Comparison of ENCODE assay signal across 17 cellular contexts in genomic region chr3:115401891-115402501, GRCh38.
DNase-seq lines count a peak whose midpoint lies in the region; ATAC-seq, FAIRE-seq and TF ChIP-seq lines count a peak whose summit lies in the region.
"Had no signal": no experiment of that assay in that cellular context is flagged by ENCODE, and none has a peak within 500 bp of the region (broad histone marks: within the 10 kb centered on the region; RNA-seq: fewer than 3 reads in every experiment).

No MANE protein-coding gene starts in this region.

- H3K4me1 ChIP-seq in astrocyte (ENCODE audit: insufficient read depth, low read length) = peaks cover 42% of the 10 kb centered on the region
- no peaks in the 10 kb centered on the region for H3K4me1 ChIP-seq in colonic mucosa
- no peaks in the 10 kb centered on the region for H3K4me1 ChIP-seq in Peyer's patch
- H3K4me1 ChIP-seq: uterus had no signal

- H3K4me2 ChIP-seq in astrocyte (ENCODE audit: low read length) = peak overlapping the region; percentile 66
- H3K4me2 ChIP-seq: A549 had no signal

- H3K27me3 ChIP-seq in astrocyte (ENCODE audit: insufficient read depth, low read length) (no peaks in the 10 kb centered on the region), colonic mucosa (no peaks in the 10 kb centered on the region), Peyer's patch (no peaks in the 10 kb centered on the region)
- H3K27me3 ChIP-seq: uterus had no signal

- H3K9ac ChIP-seq in astrocyte (ENCODE audit: low read length) (peak overlapping the region; percentile 87), colonic mucosa (ENCODE audit: low read depth in 2 of 2, low read length in 2 of 2) (no peak overlapping the region)

- H3K36me3 ChIP-seq in astrocyte (ENCODE audit: insufficient read depth, low read length) = no peaks in the 10 kb centered on the region
- no peaks in the 10 kb centered on the region for H3K36me3 ChIP-seq in colonic mucosa
- no peaks in the 10 kb centered on the region for H3K36me3 ChIP-seq in Peyer's patch
- H3K36me3 ChIP-seq: uterus had no signal

- H2AFZ ChIP-seq in astrocyte (ENCODE audit: low read depth, low read length) = no peak overlapping the region

- H3K79me2 ChIP-seq in astrocyte (ENCODE audit: insufficient read depth, low read length) = no peaks in the 10 kb centered on the region

- H3K27ac Mint-ChIP-seq in astrocyte (ENCODE audit: unreplicated experiment) = peak overlapping the region; percentile 98
- H3K27ac Mint-ChIP-seq: activated naive CD4-positive, alpha-beta T cell treated with anti-CD3 and anti-CD28 coated beads, Interleukin-2, amount 10 ng/mL, durations not matched to agents 7 days and 5 days had no signal

- H3K4me3 ChIP-seq in astrocyte (ENCODE audit: insufficient read depth, low read depth, low read length) (no peak overlapping the region), colonic mucosa (no peak overlapping the region), Peyer's patch (no peak overlapping the region)
- H3K4me3 ChIP-seq: A549, uterus had no signal

- FAIRE-seq in astrocyte (lab: Jason Lieb, UNC) (peak; percentile 29), urothelium cell line (lab: Jason Lieb, UNC) (no peak)
- FAIRE-seq: A549, TTC549 had no signal

- no peak overlapping the region for H3K4me3 Mint-ChIP-seq in astrocyte (ENCODE audit: unreplicated experiment)
- H3K4me3 Mint-ChIP-seq: activated naive CD4-positive, alpha-beta T cell treated with anti-CD3 and anti-CD28 coated beads, Interleukin-2, amount 10 ng/mL, durations not matched to agents 7 days and 5 days had no signal

- no peaks in the 10 kb centered on the region for H3K27me3 Mint-ChIP-seq in astrocyte (ENCODE audit: low read depth, unreplicated experiment)
- H3K27me3 Mint-ChIP-seq: activated naive CD4-positive, alpha-beta T cell treated with anti-CD3 and anti-CD28 coated beads, Interleukin-2, amount 10 ng/mL, durations not matched to agents 7 days and 5 days had no signal

- DNase-seq in left ventricle myocardium superior (no peak), Right ventricle myocardium inferior (ENCODE audit: missing footprints) (no peak), astrocyte (ENCODE audit: low read depth) (peak; percentile 94), glomerular visceral epithelial cell (ENCODE audit: extremely low spot score) (peak; percentile 59), urothelium cell line (ENCODE audit: low spot score) (peak; percentile 60), colonic mucosa (no peak), Peyer's patch (no peak)
- DNase-seq: activated naive CD4-positive, alpha-beta T cell treated with anti-CD3 and anti-CD28 coated beads, Interleukin-2, amount 10 ng/mL, durations not matched to agents 7 days and 5 days; DMS153; left colon; NCI-H146; NCI-H524 treated with DMSO at 0.1 percent for 48 hours; stimulated activated CD8-positive, alpha-beta memory T cell treated with anti-CD3 and anti-CD28 coated beads, Interleukin-4, amount 100 ng/mL, for 48 hours; uterus had no signal

- H3K9me3 Mint-ChIP-seq in astrocyte (ENCODE audit: unreplicated experiment) = no peaks in the 10 kb centered on the region
- H3K9me3 Mint-ChIP-seq: activated naive CD4-positive, alpha-beta T cell treated with anti-CD3 and anti-CD28 coated beads, Interleukin-2, amount 10 ng/mL, durations not matched to agents 7 days and 5 days had no signal

- intact Hi-C loops in left ventricle myocardium superior (cut with micrococcal nuclease) (no loop called here), Right ventricle myocardium inferior (cut with DNase I) (no loop called here), colonic mucosa (cut with DNase I) (no loop called here)

- no peaks in the 10 kb centered on the region for H4K20me1 ChIP-seq in astrocyte (ENCODE audit: insufficient read depth, low read length)

- TF ChIP-seq POLR2A in Peyer's patch (IDR thresholded peaks at IDR 0.05) = no peak

- H3K9me3 ChIP-seq in astrocyte (ENCODE audit: insufficient read depth, low read depth, low read length) (no peaks in the 10 kb centered on the region), colonic mucosa (no peaks in the 10 kb centered on the region), Peyer's patch (no peaks in the 10 kb centered on the region)
- H3K9me3 ChIP-seq: A549, uterus had no signal

- no peak for TF ChIP-seq CTCF in astrocyte (IDR thresholded peaks at IDR 0.05; ENCODE audit: insufficient read depth, low read depth, low read length)
- no peak for TF ChIP-seq CTCF in colonic mucosa (IDR thresholded peaks at IDR 0.05)
- no peak for TF ChIP-seq CTCF in Peyer's patch (IDR thresholded peaks at IDR 0.05)

- ATAC-seq in left ventricle myocardium superior (peak; percentile 22), Right ventricle myocardium inferior (no peak), GM19351 (IDR thresholded peaks at IDR 0.05; ENCODE audit: unreplicated experiment) (no peak)
- ATAC-seq: left colon had no signal

- H3K27ac ChIP-seq in astrocyte (ENCODE audit: low read depth, low read length) (peak overlapping the region; percentile 100), colonic mucosa (no peak overlapping the region), Peyer's patch (no peak overlapping the region)
- H3K27ac ChIP-seq: uterus had no signal

- no peaks in the 10 kb centered on the region for H3K36me3 Mint-ChIP-seq in astrocyte (ENCODE audit: low read depth, unreplicated experiment)
- H3K36me3 Mint-ChIP-seq: activated naive CD4-positive, alpha-beta T cell treated with anti-CD3 and anti-CD28 coated beads, Interleukin-2, amount 10 ng/mL, durations not matched to agents 7 days and 5 days had no signal

- peaks cover 41% of the 10 kb centered on the region for H3K4me1 Mint-ChIP-seq in astrocyte (ENCODE audit: low read depth, unreplicated experiment)
- H3K4me1 Mint-ChIP-seq: activated naive CD4-positive, alpha-beta T cell treated with anti-CD3 and anti-CD28 coated beads, Interleukin-2, amount 10 ng/mL, durations not matched to agents 7 days and 5 days had no signal

Comparison
In these comparisons a context has a peak if more than half of its experiments do, and no peak if none do; other contexts are left out.
1. DNase-seq: peak in astrocyte (single experiment), glomerular visceral epithelial cell (single experiment) and urothelium cell line (single experiment); none in left ventricle myocardium superior (single experiment), Right ventricle myocardium inferior (single experiment), colonic mucosa (single experiment) and Peyer's patch (0 of 3).